27 cellular contexts compared by ENCODE assay signal in the genomic region with DNA sequence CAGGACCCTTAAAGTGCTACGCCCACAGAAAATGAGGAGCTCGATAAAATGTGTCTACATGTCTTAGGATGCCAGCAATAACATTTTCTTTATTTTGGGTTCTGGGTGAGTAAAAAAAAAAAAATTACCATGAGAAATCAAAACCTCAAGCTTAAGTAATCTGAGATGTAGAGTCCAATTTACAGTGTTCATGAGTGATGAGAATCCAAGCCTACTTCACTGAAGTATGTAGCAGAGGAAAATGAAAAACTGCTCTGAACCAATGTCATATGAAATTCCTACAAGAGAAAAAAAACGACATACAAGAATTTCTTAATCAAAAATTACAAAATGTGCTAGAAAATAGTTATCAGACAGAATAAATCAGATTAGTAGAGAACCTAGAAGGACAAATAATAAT.
"Had no signal": no experiment of that assay in that cellular context is flagged by ENCODE, and none has a peak within 500 bp of the region (broad histone marks: within the 10 kb centered on the region; RNA-seq: fewer than 3 reads in every experiment).

No MANE protein-coding gene starts in this region.

- DNase-seq: naive thymus-derived CD8-positive, alpha-beta T cell; nephron progenitor cell; nucleus accumbens; pancreas; retina; right lobe of liver; sigmoid colon; small intestine; stimulated activated CD4-positive, alpha-beta T cell treated with anti-CD3 and anti-CD28 coated beads, Interleukin-15, amount 100 ng/mL, for 24 hours; stimulated activated CD4-positive, alpha-beta T cell treated with anti-CD3 and anti-CD28 coated beads, Interleukin-2, amount 100 ng/mL, for 24 hours; stimulated activated CD4-positive, alpha-beta T cell treated with anti-CD3 and anti-CD28 coated beads, Interleukin-2, amount 100 ng/mL, for 48 hours; stimulated activated CD4-positive, alpha-beta T cell treated with anti-CD3 and anti-CD28 coated beads, Interleukin-4, amount 100 ng/mL, for 24 hours; stimulated activated naive B cell treated with anti-CD40 and anti-IgM and Interleukin-4, amounts not matched to agents 10 μg/mL and 1 μg/mL and 100 μg/mL, for 72 hours; stimulated activated naive CD4-positive, alpha-beta T cell treated with Interleukin-2 at 50 U/mL for 16 hours; stomach; substantia nigra; testis; tibial artery; transverse colon; upper lobe of right lung; uterus had no signal

- H3K4me1 ChIP-seq: pancreas, prostate gland, right atrium auricular region, right lobe of liver, sigmoid colon, stomach, suprapubic skin, testis, tibial artery, transverse colon, upper lobe of right lung, uterus had no signal

- H3K27me3 ChIP-seq: neutrophil, pancreas, right atrium auricular region, right lobe of liver, sigmoid colon, stomach, suprapubic skin, testis, tibial artery, transverse colon, upper lobe of right lung, uterus had no signal

- ATAC-seq: naive thymus-derived CD8-positive, alpha-beta T cell; natural killer cell treated with Interleukin-12 subunit alpha and Interleukin-12 subunit beta and Interleukin-15 and Interleukin-18, amount 100 ng/mL, for 72 hours; pancreas; right lobe of liver; stimulated activated effector memory CD8-positive, alpha-beta T cell treated with anti-CD3 and anti-CD28 coated beads, Interleukin-12 subunit alpha, Interleukin-12 subunit beta, amount 100 ng/mL, for 72 hours; stimulated activated naive B cell treated with anti-CD40 and anti-IgM and Interleukin-4, amounts not matched to agents 10 μg/mL and 1 μg/mL and 100 μg/mL, for 72 hours; upper lobe of right lung had no signal

- H3K4me3 ChIP-seq: pancreas, prostate gland, right atrium auricular region, right lobe of liver, sigmoid colon, stomach, suprapubic skin, testis, tibial artery, transverse colon, upper lobe of right lung, uterus had no signal

- H3K9me3 ChIP-seq: neutrophil, pancreas, prostate gland, right atrium auricular region, right lobe of liver, sigmoid colon, stomach, suprapubic skin, testis, tibial artery, transverse colon, upper lobe of right lung, uterus had no signal

- H3K27ac ChIP-seq: neutrophil, pancreas, prostate gland, right atrium auricular region, right lobe of liver, sigmoid colon, stomach, suprapubic skin, testis, tibial artery, transverse colon, upper lobe of right lung, uterus had no signal

- H3K36me3 ChIP-seq: neutrophil, pancreas, prostate gland, right atrium auricular region, right lobe of liver, sigmoid colon, stomach, suprapubic skin, tibial artery, transverse colon, upper lobe of right lung, uterus had no signal
